ENCODE assay signal across 11 cellular contexts in the genomic region with DNA sequence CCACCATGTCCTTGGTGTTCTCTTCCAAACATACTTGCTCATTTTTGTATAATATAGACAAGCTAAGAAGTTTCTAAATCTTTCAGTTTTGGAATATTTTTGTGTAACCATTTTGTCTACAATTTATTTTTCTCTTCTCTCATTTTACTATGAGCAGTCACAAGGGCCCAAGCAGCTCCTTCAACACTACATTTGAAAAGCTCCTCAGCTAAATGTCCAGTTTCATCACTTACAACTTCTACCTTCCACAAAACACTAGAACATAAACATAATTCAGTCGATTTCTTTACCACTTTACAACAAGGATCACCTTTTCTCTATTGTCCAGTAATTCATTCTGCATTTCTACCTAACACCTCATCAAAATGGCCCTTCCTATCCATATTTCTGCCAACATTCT.
"Had no signal": no experiment of that assay in that cellular context is flagged by ENCODE, and none has a peak within 500 bp of the region (broad histone marks: within the 10 kb centered on the region; RNA-seq: fewer than 3 reads in every experiment).

No MANE protein-coding gene starts in this region.

- H3K4me3 ChIP-seq: GM23248, GM23338, HAP-1 had no signal

- H3K9ac ChIP-seq: GM23248 had no signal

- ATAC-seq: GM23338, HCT116 had no signal

- H3K36me3 ChIP-seq: HAP-1 had no signal

- FAIRE-seq: H1, H54 had no signal

- H3K27ac ChIP-seq: GM23248 had no signal

- H2AFZ ChIP-seq: GM23248, GM23338 had no signal

- H3K9me3 ChIP-seq: HAP-1 had no signal

- H3K4me2 ChIP-seq: GM23338 had no signal

- DNase-seq: GM23248, GOT3, H7, H9, HCEC 1CT, HFFc6 had no signal
